8 cellular contexts compared by ENCODE assay signal in the genomic region with DNA sequence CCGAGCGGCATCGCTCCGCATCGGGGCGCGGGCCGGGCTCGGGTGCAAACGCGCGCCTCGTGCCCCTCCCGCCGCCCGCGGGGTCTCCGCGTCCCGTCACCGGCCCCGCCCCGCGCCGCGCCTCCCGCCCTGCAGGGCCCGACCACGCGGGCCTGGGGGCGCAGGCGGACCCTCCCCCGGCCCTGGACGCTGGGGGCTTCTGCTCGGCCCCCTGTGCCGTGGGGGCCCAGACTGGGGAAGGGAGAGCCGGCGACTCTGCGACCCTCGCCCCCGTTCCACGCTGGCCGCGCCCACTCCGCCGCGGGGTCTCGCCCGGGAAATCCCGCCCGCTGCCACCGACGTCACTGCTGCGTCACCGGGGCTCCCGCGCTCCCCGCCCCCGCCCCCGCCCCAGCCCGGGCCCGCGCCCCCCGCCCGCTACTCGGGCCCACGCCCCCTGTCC. TPM values are rescaled to one million over a fixed set of nuclear protein-coding genes. Genes with fewer than 3 reads are reported as not detected.
DNase-seq lines count a peak whose midpoint lies in the region; ATAC-seq and TF ChIP-seq lines count a peak whose summit lies in the region.

Gene GNG4 (minus strand): TSS at position 63 of the 442 bp plus-strand sequence. CDS start 65,946 bp downstream, outside the sequence.

- ATAC-seq in HG02973 (IDR thresholded peaks at IDR 0.05; ENCODE audit: unreplicated experiment) (peak; percentile 22), GM19328 (IDR thresholded peaks at IDR 0.05; ENCODE audit: unreplicated experiment) (no peak)

- H3K4me1 ChIP-seq in DOHH2 (ENCODE audit: control insufficient read depth, low read length) (no peaks in the 10 kb centered on the region), endocrine pancreas (ENCODE audit: control insufficient read depth, insufficient read depth, low read length) (peaks cover 6% of the 10 kb centered on the region), neuron (ENCODE audit: insufficient read depth, low read length) (peaks cover 8% of the 10 kb centered on the region)

- no peak for DNase-seq in HT-29 (ENCODE audit: low spot score)
- no peak for DNase-seq in posterior cingulate gyrus

- H3K36me3 ChIP-seq in DOHH2 (ENCODE audit: control insufficient read depth, low read length) (no peaks in the 10 kb centered on the region), SU-DHL-6 (ENCODE audit: low read length) (no peaks in the 10 kb centered on the region), endocrine pancreas (ENCODE audit: control insufficient read depth, insufficient read depth, low read length) (no peaks in the 10 kb centered on the region), neuron (ENCODE audit: insufficient read depth, low read length) (no peaks in the 10 kb centered on the region)

- H4K20me1 ChIP-seq in DOHH2 (ENCODE audit: control insufficient read depth, insufficient read depth, low read depth, low read length) (no peaks in the 10 kb centered on the region), SU-DHL-6 (ENCODE audit: low read depth, low read length) (no peaks in the 10 kb centered on the region)

- H3K9me2 ChIP-seq in DOHH2 (replicated peaks; ENCODE audit: control insufficient read depth, low read length), result no peaks in the 10 kb centered on the region
- H3K9me2 ChIP-seq in SU-DHL-6 (replicated peaks; ENCODE audit: insufficient read depth, low read length), result no peaks in the 10 kb centered on the region

- TF ChIP-seq CTCF in DOHH2 (IDR thresholded peaks at IDR 0.05; ENCODE audit: low read depth, low read length, poor library complexity, severe bottlenecking), result no peak
- no peak for TF ChIP-seq CTCF in SU-DHL-6 (IDR thresholded peaks at IDR 0.05; ENCODE audit: insufficient read depth, low read length, poor library complexity, severe bottlenecking)

- H3K4me2 ChIP-seq in DOHH2 (ENCODE audit: low read length), result peak within 1 kb of the TSS; percentile 36; the same call in 1 of the 2 replicates
- peak within 1 kb of the TSS; percentile 67 for H3K4me2 ChIP-seq in SU-DHL-6 (ENCODE audit: low read depth, low read length, poor library complexity, severe bottlenecking)

- H3K27ac ChIP-seq in DOHH2 (ENCODE audit: low read depth, low read length), result no peak within 1 kb of the TSS
- no peak within 1 kb of the TSS for H3K27ac ChIP-seq in SU-DHL-6 (ENCODE audit: low read depth, low read length)

- no peaks in the 10 kb centered on the region for H3K79me2 ChIP-seq in DOHH2 (ENCODE audit: control insufficient read depth, low read length)
- H3K79me2 ChIP-seq in SU-DHL-6 (ENCODE audit: insufficient read depth, low read length), result no peaks in the 10 kb centered on the region

- H3K9me3 ChIP-seq in DOHH2 (ENCODE audit: control insufficient read depth, insufficient read depth, low read length), result no peaks in the 10 kb centered on the region
- H3K9me3 ChIP-seq in SU-DHL-6 (ENCODE audit: insufficient read depth, low read length), result no peaks in the 10 kb centered on the region
- no peaks in the 10 kb centered on the region for H3K9me3 ChIP-seq in endocrine pancreas (ENCODE audit: control insufficient read depth, low read length)
- no peaks in the 10 kb centered on the region for H3K9me3 ChIP-seq in neuron (ENCODE audit: low read length)

- H2AFZ ChIP-seq in SU-DHL-6 (ENCODE audit: low read depth, low read length, severe bottlenecking) (peak within 1 kb of the TSS; percentile 80), neuron (ENCODE audit: low read depth, low read length) (peak within 1 kb of the TSS; percentile 99)

- no peaks in the 10 kb centered on the region for H3F3A ChIP-seq in DOHH2 (ENCODE audit: control insufficient read depth, insufficient read depth)
- H3F3A ChIP-seq in SU-DHL-6 (ENCODE audit: insufficient read depth), result no peaks in the 10 kb centered on the region

- H3K9ac ChIP-seq in SU-DHL-6 (ENCODE audit: low read length) (peak within 1 kb of the TSS; percentile 54), endocrine pancreas (ENCODE audit: control insufficient read depth, insufficient read depth, low read length) (peak within 1 kb of the TSS; percentile 94)

- H3K27me3 ChIP-seq in DOHH2 (ENCODE audit: control insufficient read depth, low read length) (peaks cover 30% of the 10 kb centered on the region), SU-DHL-6 (ENCODE audit: low read length) (no peaks in the 10 kb centered on the region), endocrine pancreas (ENCODE audit: control insufficient read depth, insufficient read depth, low read length) (no peaks in the 10 kb centered on the region), neuron (ENCODE audit: insufficient read depth, low read length) (no peaks in the 10 kb centered on the region)

- intact Hi-C loops in posterior cingulate gyrus (cut with DNase I), result loop anchor here (10.0 kb wide), 1 partner anchor 135 kb away; no protein-coding TSS in a partner anchor

- H3K4me3 ChIP-seq in DOHH2 (ENCODE audit: low read length) (no peak within 1 kb of the TSS), SU-DHL-6 (ENCODE audit: insufficient read depth, low read length, poor library complexity, severe bottlenecking) (peak within 1 kb of the TSS; percentile 60), endocrine pancreas (ENCODE audit: control insufficient read depth, insufficient read depth, low read length) (peak within 1 kb of the TSS; percentile 79), neuron (ENCODE audit: low read length) (peak within 1 kb of the TSS; percentile 82)

RNA-seq across cellular contexts. Expression of gene GNG4, which starts in this region (rescaled TPM):
- 0.13 TPM in 1 of 2 replicates, not detected in the other for total RNA-seq in HT-29 (2014; rRNA removed; shearing (Covaris generic))
